ENCODE assay signal across 25 cellular contexts in the genomic region with DNA sequence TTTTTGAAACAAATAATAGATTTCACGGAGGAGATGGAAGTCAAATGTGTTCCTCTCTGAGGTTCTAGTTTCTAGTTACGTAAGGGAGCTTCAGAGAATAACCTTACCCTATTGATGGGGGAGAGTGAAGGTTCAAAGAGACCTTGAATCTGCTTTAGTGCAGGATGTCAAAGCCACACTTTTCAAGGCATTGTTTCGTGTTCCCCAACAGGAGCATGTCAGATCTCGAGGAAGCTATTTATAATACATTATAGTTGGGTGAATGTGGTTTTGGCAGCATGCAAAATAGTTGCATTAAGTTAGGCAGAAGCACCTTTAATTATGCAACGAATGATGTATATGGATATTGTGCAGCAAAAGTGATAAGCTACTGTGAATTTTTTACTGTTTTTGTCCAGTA.
"Had no signal": no experiment of that assay in that cellular context is flagged by ENCODE, and none has a peak within 500 bp of the region (broad histone marks: within the 10 kb centered on the region; RNA-seq: fewer than 3 reads in every experiment).

No MANE protein-coding gene starts in this region.

- H3K27ac Mint-ChIP-seq: immature natural killer cell; memory B cell; naive thymus-derived CD4-positive, alpha-beta T cell; natural killer cell treated with Interleukin-12 subunit alpha and Interleukin-12 subunit beta and Interleukin-15 and Interleukin-18, amount 100 ng/mL, for 72 hours; progenitor cell of endocrine pancreas; stimulated activated memory B cell treated with anti-CD40 and anti-IgM and Interleukin-4, amounts not matched to agents 10 μg/mL and 1 μg/mL and 100 μg/mL, for 72 hours; stimulated activated naive CD8-positive, alpha-beta T cell treated with anti-CD3 and anti-CD28 coated beads, Interleukin-15, amount 100 ng/mL, for 72 hours; type B pancreatic cell had no signal

- H3K36me3 ChIP-seq: left ventricle myocardium inferior, ovary, right atrium auricular region, right lobe of liver, tibial nerve, uterus had no signal

- H3K4me1 Mint-ChIP-seq: memory B cell; naive thymus-derived CD4-positive, alpha-beta T cell; stimulated activated memory B cell treated with anti-CD40 and anti-IgM and Interleukin-4, amounts not matched to agents 10 μg/mL and 1 μg/mL and 100 μg/mL, for 72 hours; stimulated activated naive CD8-positive, alpha-beta T cell treated with anti-CD3 and anti-CD28 coated beads, Interleukin-15, amount 100 ng/mL, for 72 hours had no signal

- H3K4me1 ChIP-seq: left ventricle myocardium inferior, right atrium auricular region, right lobe of liver, tibial nerve, uterus had no signal

- DNase-seq: immature natural killer cell; left ventricle myocardium inferior; midbrain; mucosa of descending colon; naive thymus-derived CD4-positive, alpha-beta T cell; ovary; right lobe of liver; stimulated activated CD4-positive, alpha-beta T cell treated with anti-CD3 and anti-CD28 coated beads, Interleukin-1b, Interleukin-23, amount 100 ng/mL, for 48 hours; stimulated activated CD4-positive, alpha-beta T cell treated with anti-CD3 and anti-CD28 coated beads, Interleukin-2, amount 100 ng/mL, for 48 hours; stimulated activated CD4-positive, alpha-beta T cell treated with anti-CD3 and anti-CD28 coated beads, Interleukin-4, amount 100 ng/mL, for 4 hours; stimulated activated CD8-positive, alpha-beta memory T cell treated with anti-CD3 and anti-CD28 coated beads, Interleukin-4, amount 100 ng/mL, for 48 hours; stimulated activated naive CD4-positive, alpha-beta T cell treated with Interleukin-2 at 50 U/mL for 16 hours; stimulated activated naive CD8-positive, alpha-beta T cell treated with anti-CD3 and anti-CD28 coated beads, Interleukin-15, amount 100 ng/mL, for 72 hours; substantia nigra; uterus had no signal

- ATAC-seq: mucosa of descending colon; naive thymus-derived CD4-positive, alpha-beta T cell; natural killer cell treated with Interleukin-12 subunit alpha and Interleukin-12 subunit beta and Interleukin-15 and Interleukin-18, amount 100 ng/mL, for 72 hours; right lobe of liver; stimulated activated memory B cell treated with anti-CD40 and anti-IgM and Interleukin-4, amounts not matched to agents 10 μg/mL and 1 μg/mL and 100 μg/mL, for 72 hours; stimulated activated naive CD8-positive, alpha-beta T cell treated with anti-CD3 and anti-CD28 coated beads, Interleukin-15, amount 100 ng/mL, for 72 hours had no signal

- H3K27ac ChIP-seq: left ventricle myocardium inferior, ovary, right atrium auricular region, right lobe of liver, tibial nerve, uterus had no signal

- H3K4me3 Mint-ChIP-seq: immature natural killer cell; memory B cell; naive thymus-derived CD4-positive, alpha-beta T cell; natural killer cell treated with Interleukin-12 subunit alpha and Interleukin-12 subunit beta and Interleukin-15 and Interleukin-18, amount 100 ng/mL, for 72 hours; stimulated activated memory B cell treated with anti-CD40 and anti-IgM and Interleukin-4, amounts not matched to agents 10 μg/mL and 1 μg/mL and 100 μg/mL, for 72 hours; stimulated activated naive CD8-positive, alpha-beta T cell treated with anti-CD3 and anti-CD28 coated beads, Interleukin-15, amount 100 ng/mL, for 72 hours; type B pancreatic cell had no signal

- H3K9me3 ChIP-seq: ovary, right atrium auricular region, right lobe of liver, tibial nerve, uterus had no signal

- H3K4me2 ChIP-seq: smooth muscle cell had no signal

- H3K36me3 Mint-ChIP-seq: memory B cell; naive thymus-derived CD4-positive, alpha-beta T cell; stimulated activated memory B cell treated with anti-CD40 and anti-IgM and Interleukin-4, amounts not matched to agents 10 μg/mL and 1 μg/mL and 100 μg/mL, for 72 hours; type B pancreatic cell had no signal

- H3K4me3 ChIP-seq: left ventricle myocardium inferior, lung, mucosa of descending colon, ovary, right atrium auricular region, right lobe of liver, smooth muscle cell, tibial nerve, uterus had no signal

- H3K27me3 Mint-ChIP-seq: memory B cell; naive thymus-derived CD4-positive, alpha-beta T cell; natural killer cell treated with Interleukin-12 subunit alpha and Interleukin-12 subunit beta and Interleukin-15 and Interleukin-18, amount 100 ng/mL, for 72 hours; progenitor cell of endocrine pancreas; stimulated activated memory B cell treated with anti-CD40 and anti-IgM and Interleukin-4, amounts not matched to agents 10 μg/mL and 1 μg/mL and 100 μg/mL, for 72 hours; stimulated activated naive CD8-positive, alpha-beta T cell treated with anti-CD3 and anti-CD28 coated beads, Interleukin-15, amount 100 ng/mL, for 72 hours; type B pancreatic cell had no signal

- H3K27me3 ChIP-seq: ovary, right atrium auricular region, right lobe of liver, tibial nerve, uterus had no signal

- FAIRE-seq: islet of Langerhans had no signal
